Comparison of ENCODE assay signal across 1 cellular context in genomic region chr2:135875491-135876065, GRCh38.
TF ChIP-seq lines count a peak whose summit lies in the region.

No MANE protein-coding gene starts in this region.

TF ChIP-seq in GM12878, 131 proteins besides CTCF, POLR2A, EP300 and RAD21 (continued from another document):
- TF ChIP-seq, protein P1, sequence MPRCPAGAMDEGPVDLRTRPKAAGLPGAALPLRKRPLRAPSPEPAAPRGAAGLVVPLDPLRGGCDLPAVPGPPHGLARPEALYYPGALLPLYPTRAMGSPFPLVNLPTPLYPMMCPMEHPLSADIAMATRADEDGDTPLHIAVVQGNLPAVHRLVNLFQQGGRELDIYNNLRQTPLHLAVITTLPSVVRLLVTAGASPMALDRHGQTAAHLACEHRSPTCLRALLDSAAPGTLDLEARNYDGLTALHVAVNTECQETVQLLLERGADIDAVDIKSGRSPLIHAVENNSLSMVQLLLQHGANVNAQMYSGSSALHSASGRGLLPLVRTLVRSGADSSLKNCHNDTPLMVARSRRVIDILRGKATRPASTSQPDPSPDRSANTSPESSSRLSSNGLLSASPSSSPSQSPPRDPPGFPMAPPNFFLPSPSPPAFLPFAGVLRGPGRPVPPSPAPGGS (IDR thresholded peaks at IDR 0.05; ENCODE audit: borderline replicate concordance, insufficient read depth, low read depth, low read length, poor library complexity, severe bottlenecking) = no peak
- TF ChIP-seq RELA (IDR thresholded peaks at IDR 0.05; ENCODE audit: borderline replicate concordance, partially characterized antibody) = no peak
- TF ChIP-seq IRF4 (IDR thresholded peaks at IDR 0.05; ENCODE audit: low read depth, low read length) = no peak
- TF ChIP-seq DPF2 (IDR thresholded peaks at IDR 0.05) = peak; percentile 81; the same call in 1 of the 2 replicates
- peak; percentile 42; the same call in 1 of the 2 replicates for TF ChIP-seq MXI1 (IDR thresholded peaks at IDR 0.05; ENCODE audit: low read depth, low read length)
- TF ChIP-seq CREB1 (IDR thresholded peaks at IDR 0.05; ENCODE audit: low read depth) = 0 out of 2 replicates have a peak, but pooled peaks have one; percentile 28
- peak; percentile 70 to 87; a peak in 3 of 4 replicates for TF ChIP-seq BHLHE40 (IDR thresholded peaks at IDR 0.05; ENCODE audit: borderline replicate concordance in 1 of 2, low read depth in 2 of 2, low read length in 1 of 2)
- peak; percentile 22; the same call in 1 of the 2 replicates for TF ChIP-seq TCF12 (IDR thresholded peaks at IDR 0.05; ENCODE audit: low read depth, low read length)
- peak; percentile 18; the same call in 1 of the 2 replicates for TF ChIP-seq YY1 (IDR thresholded peaks at IDR 0.05; ENCODE audit: low read depth, low read length)
- no peak for TF ChIP-seq ATF3 (IDR thresholded peaks at IDR 0.05; ENCODE audit: borderline replicate concordance, extremely low read depth, low read depth, low read length)
- TF ChIP-seq BACH1 (IDR thresholded peaks at IDR 0.05; ENCODE audit: borderline replicate concordance) = peak; percentile 29; the same call in 1 of the 2 replicates
- TF ChIP-seq POLR2AphosphoS5 (IDR thresholded peaks at IDR 0.05; ENCODE audit: low read length) = peak; percentile 79
- TF ChIP-seq, protein P2, sequence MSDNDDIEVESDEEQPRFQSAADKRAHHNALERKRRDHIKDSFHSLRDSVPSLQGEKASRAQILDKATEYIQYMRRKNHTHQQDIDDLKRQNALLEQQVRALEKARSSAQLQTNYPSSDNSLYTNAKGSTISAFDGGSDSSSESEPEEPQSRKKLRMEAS (IDR thresholded peaks at IDR 0.05; ENCODE audit: low read depth, low read length) = 0 out of 2 replicates have a peak, but pooled peaks have one; percentile 19
